In the genomic region with DNA sequence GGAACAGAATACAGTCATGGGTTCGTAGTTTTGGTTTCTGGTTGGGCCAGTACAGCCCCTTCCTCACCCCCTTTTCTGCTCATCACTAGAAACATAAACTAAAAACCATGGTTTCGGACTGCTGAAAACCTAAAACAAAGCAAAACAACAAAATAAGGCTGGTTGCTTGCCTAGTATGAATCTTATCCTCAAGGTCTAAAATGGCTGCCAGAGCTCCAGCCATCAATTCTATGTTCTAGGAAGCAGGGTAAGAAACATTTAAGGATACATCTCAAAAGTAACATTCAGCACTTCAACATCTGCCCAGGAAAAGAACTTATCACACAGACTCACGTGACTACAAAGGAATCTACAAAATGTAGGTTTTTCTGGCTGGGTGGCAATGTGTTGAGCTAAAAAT, we compare ENCODE assay signal across 1 cellular context.
A peak's percentile ranks its signal among the peaks of the same experiment; 100 is the strongest.
TF ChIP-seq lines count a peak whose summit lies in the region.

No MANE protein-coding gene starts in this region.

TF ChIP-seq in K562, 482 proteins besides CTCF, POLR2A, EP300 and RAD21:
- TF ChIP-seq RBM25 (IDR thresholded peaks at IDR 0.05; ENCODE audit: low read depth, low read length, severe bottlenecking) (peak; percentile 41), KDM4B (IDR thresholded peaks at IDR 0.05; ENCODE audit: borderline replicate concordance in 2 of 2, low read depth in 1 of 2) (no peak), PCBP1 (IDR thresholded peaks at IDR 0.05; ENCODE audit: low read depth, low read length, poor library complexity, severe bottlenecking) (no peak)
